In genomic region chr4:168557658-168558057, GRCh38 we compare ENCODE assay signal across 15 cellular contexts.
"Had no signal": no experiment of that assay in that cellular context is flagged by ENCODE, and none has a peak within 500 bp of the region (broad histone marks: within the 10 kb centered on the region; RNA-seq: fewer than 3 reads in every experiment).

No MANE protein-coding gene starts in this region.

- H3K27ac Mint-ChIP-seq: activated naive CD8-positive, alpha-beta T cell; effector memory CD8-positive, alpha-beta T cell; natural killer cell had no signal

- DNase-seq: activated CD4-positive, alpha-beta T cell treated with anti-CD3 and anti-CD28 coated beads, Interleukin-2, amount 50 U/mL, for 4 hours; activated T-cell treated with anti-CD3 and anti-CD28 coated beads, Interleukin-2, amount 50 U/mL, for 1 hour; brain microvascular endothelial cell; effector memory CD8-positive, alpha-beta T cell; mucosa of descending colon; natural killer cell; occipital lobe; stimulated activated CD4-positive, alpha-beta T cell treated with anti-CD3 and anti-CD28 coated beads, Interleukin-2, amount 100 ng/mL, for 24 hours; stimulated activated naive CD4-positive, alpha-beta T cell; uterus had no signal

- H3K9me3 Mint-ChIP-seq: effector memory CD8-positive, alpha-beta T cell; natural killer cell had no signal

- H3K4me1 Mint-ChIP-seq: natural killer cell had no signal

- H3K9me3 ChIP-seq: mucosa of descending colon, prostate gland, uterus had no signal

- H3K27me3 ChIP-seq: brain microvascular endothelial cell, uterus had no signal

- H3K4me1 ChIP-seq: prostate gland, uterus had no signal

- H3K36me3 Mint-ChIP-seq: activated naive CD8-positive, alpha-beta T cell; natural killer cell had no signal

- H3K27ac ChIP-seq: brain microvascular endothelial cell, prostate gland, uterus had no signal

- ATAC-seq: activated CD4-positive, CD25-positive, alpha-beta regulatory T cell treated with anti-CD3 and anti-CD28 coated beads, Interleukin-2, amount 50 U/mL, for 24 hours; effector memory CD8-positive, alpha-beta T cell; mucosa of descending colon; natural killer cell; sciatic nerve had no signal

- H3K4me3 ChIP-seq: lung, mucosa of descending colon, prostate gland, uterus had no signal

- H3K4me3 Mint-ChIP-seq: activated naive CD8-positive, alpha-beta T cell; effector memory CD8-positive, alpha-beta T cell; natural killer cell had no signal

- H3K36me3 ChIP-seq: brain microvascular endothelial cell, prostate gland, uterus had no signal
